In genomic region chr14:69670093-69670492, GRCh38 we compare ENCODE assay signal across 16 cellular contexts. TPM values are rescaled to one million over a fixed set of nuclear protein-coding genes. Genes with fewer than 3 reads are reported as not detected.
A peak's percentile ranks its signal among the peaks of the same experiment; 100 is the strongest.
DNase-seq lines count a peak whose midpoint lies in the region; ATAC-seq, FAIRE-seq and TF ChIP-seq lines count a peak whose summit lies in the region.
"Had no signal": no experiment of that assay in that cellular context is flagged by ENCODE, and none has a peak within 500 bp of the region (broad histone marks: within the 10 kb centered on the region; RNA-seq: fewer than 3 reads in every experiment).

No MANE protein-coding gene starts in this region.

- peaks cover 6 to 13% of the 10 kb centered on the region in 2 donors for H3K36me3 Mint-ChIP-seq in naive B cell

- DNase-seq in Right ventricle myocardium superior (no peak), Right ventricle myocardium inferior (ENCODE audit: missing footprints) (no peak), amniotic epithelial cell (ENCODE audit: low read depth) (peak; percentile 35), naive B cell (no peak), upper lobe of right lung (no peak), HTR-8/SVneo (ENCODE audit: insufficient read length, low spot score) (no peak), brain microvascular endothelial cell (no peak)
- DNase-seq: activated CD4-positive, alpha-beta T cell treated with anti-CD3 and anti-CD28 coated beads, Interleukin-2, amount 10 ng/mL, durations not matched to agents 7 days and 5 days; activated gamma-delta T cell treated with Interleukin-2 at 50 U/mL for 16 hours; caudate nucleus; foreskin fibroblast; KG1; mesenchymal stem cell; pancreas had no signal

- ATAC-seq in Right ventricle myocardium superior (ENCODE audit: poor library complexity) (peak; percentile 25), Right ventricle myocardium inferior (no peak), naive B cell (ENCODE audit: low read depth in 2 of 2) (no peak), upper lobe of right lung (peak; percentile 43), HG02588 (IDR thresholded peaks at IDR 0.05; ENCODE audit: unreplicated experiment) (no peak)
- ATAC-seq: pancreas had no signal

- no peak for FAIRE-seq in HTR-8/SVneo (lab: Jason Lieb, UNC)
- FAIRE-seq: H54, pancreas had no signal

- no peaks in the 10 kb centered on the region for H3K27me3 ChIP-seq in upper lobe of right lung
- no peaks in the 10 kb centered on the region for H3K27me3 ChIP-seq in brain microvascular endothelial cell (replicated peaks)
- H3K27me3 ChIP-seq: pancreas had no signal

- TF ChIP-seq CTCF in upper lobe of right lung (IDR thresholded peaks at IDR 0.05) (no peak), brain microvascular endothelial cell (IDR thresholded peaks at IDR 0.05; ENCODE audit: low read depth, low read length, missing control alignments) (no peak)

- H3K4me1 Mint-ChIP-seq in naive B cell = peaks cover 84 to 100% (median 96%) of the 10 kb centered on the region in 3 donors

- H3K36me3 ChIP-seq in upper lobe of right lung (no peaks in the 10 kb centered on the region), brain microvascular endothelial cell (replicated peaks) (no peaks in the 10 kb centered on the region)
- H3K36me3 ChIP-seq: pancreas had no signal

- in situ Hi-C loops in brain microvascular endothelial cell (cut with HindIII; ENCODE audit: low pct_ligation_motif_present, low sequenced_read_pairs) = no loop called here

- H3K27ac Mint-ChIP-seq in naive B cell = peak overlapping the region in 5 of 6 donors; percentile 5 to 91 (median 85)

- H3K4me1 ChIP-seq in upper lobe of right lung = peaks cover 95% of the 10 kb centered on the region

- peak overlapping the region; percentile 26 for H3K27ac ChIP-seq in upper lobe of right lung
- no peak overlapping the region for H3K27ac ChIP-seq in brain microvascular endothelial cell
- H3K27ac ChIP-seq: pancreas had no signal

- peak overlapping the region in 1 of 8 donors; percentile 44 for H3K4me3 Mint-ChIP-seq in naive B cell
- H3K4me3 Mint-ChIP-seq: activated CD4-positive, alpha-beta T cell treated with anti-CD3 and anti-CD28 coated beads, Interleukin-2, amount 10 ng/mL, durations not matched to agents 7 days and 5 days had no signal

- H3K9me3 Mint-ChIP-seq in naive B cell = peaks cover 0 to 4% (median 2%) of the 10 kb centered on the region in 7 donors

- no peaks in the 10 kb centered on the region for H3K27me3 Mint-ChIP-seq in naive B cell
- H3K27me3 Mint-ChIP-seq: activated CD4-positive, alpha-beta T cell treated with anti-CD3 and anti-CD28 coated beads, Interleukin-2, amount 10 ng/mL, durations not matched to agents 7 days and 5 days had no signal

- intact Hi-C loops in Right ventricle myocardium superior (cut with DNase I) = loop anchor here (5.0 kb wide), 1 partner anchor 42 kb away; no protein-coding TSS in a partner anchor
- intact Hi-C loops in Right ventricle myocardium inferior (cut with DNase I) = no loop called here
- intact Hi-C loops in upper lobe of right lung (cut with DNase I) = no loop called here

- H3K4me3 ChIP-seq in upper lobe of right lung (no peak overlapping the region), brain microvascular endothelial cell (ENCODE audit: low read depth, low read length) (no peak overlapping the region)
- H3K4me3 ChIP-seq: pancreas had no signal

- H3K9me3 ChIP-seq in upper lobe of right lung = no peaks in the 10 kb centered on the region
- H3K9me3 ChIP-seq: pancreas had no signal

RNA-seq across cellular contexts. Expression of gene SUSD6, which starts 58.7 kb away (rescaled TPM):
- total RNA-seq in Right ventricle myocardium superior (20.8 TPM), Right ventricle myocardium inferior (22.4 TPM), upper lobe of right lung (87.5 TPM)
- 10 to 100 TPM; 16.1 to 22.8 (median 19.4) TPM for polyA plus RNA-seq in naive B cell (ENCODE audit: low read depth in 6 of 6)

Comparison
In these comparisons a context has a peak if more than half of its experiments do, and no peak if none do; other contexts are left out.
1. ATAC-seq: peak in Right ventricle myocardium superior (single experiment) and upper lobe of right lung (single experiment); none in Right ventricle myocardium inferior (single experiment), naive B cell (0 of 2) and HG02588 (single experiment).